In genomic region chr3:185339945-185340344, GRCh38 we compare ENCODE assay signal across 22 cellular contexts. TPM values are rescaled to one million over a fixed set of nuclear protein-coding genes. Genes with fewer than 3 reads are reported as not detected.
DNase-seq lines count a peak whose midpoint lies in the region; ATAC-seq, FAIRE-seq and TF ChIP-seq lines count a peak whose summit lies in the region.
"Had no signal": no experiment of that assay in that cellular context is flagged by ENCODE, and none has a peak within 500 bp of the region (broad histone marks: within the 10 kb centered on the region; RNA-seq: fewer than 3 reads in every experiment).

No MANE protein-coding gene starts in this region.

- no peaks in the 10 kb centered on the region for H3K9me3 ChIP-seq in HepG2 (ENCODE audit: low read length)
- H3K9me3 ChIP-seq in right lobe of liver = no peaks in the 10 kb centered on the region
- no peaks in the 10 kb centered on the region for H3K9me3 ChIP-seq in IMR-90 (ENCODE audit: control insufficient read depth, insufficient read depth, low read length)
- no peaks in the 10 kb centered on the region for H3K9me3 ChIP-seq in K562 (replicated peaks; ENCODE audit: control insufficient read depth, insufficient read depth, low read depth, low read length)
- H3K9me3 ChIP-seq: BE2C, BLaER1 had no signal

- CTCF ChIA-PET in HepG2 (lab: Yijun Ruan, JAX; ENCODE audit: low intra/inter-chr PET ratio, low total read pairs) = no interaction called here
- CTCF ChIA-PET in IMR-90 (lab: Yijun Ruan, JAX) = no interaction called here
- CTCF ChIA-PET in K562 (lab: Yijun Ruan, JAX; ENCODE audit: low intra/inter-chr PET ratio) = no interaction called here

- dilution Hi-C loops in IMR-90 (cut with HindIII; ENCODE audit: low sequenced_read_pairs, unreplicated experiment) = no loop called here

- POLR2A ChIA-PET in HepG2 (lab: Yijun Ruan, JAX) (no interaction called here), IMR-90 (lab: Charles Lee; ENCODE audit: unreplicated experiment) (no interaction called here), K562 (lab: Yijun Ruan, JAX) (no interaction called here)

- in situ Hi-C loops in HepG2 (cut with HindIII; ENCODE audit: extremely low pct_ligation_motif_present, low pct_unique_long_range_greater_than_20kb) (no loop called here), IMR-90 (cut with MboI; ENCODE audit: low sequenced_read_pairs) (no loop called here), K562 (cut with MboI) (no loop called here)

- FAIRE-seq in HepG2 (lab: Jason Lieb, UNC) = no peak
- FAIRE-seq in K562 (lab: Jason Lieb, UNC) = no peak
- FAIRE-seq: D721Med, G401.6, GM12891, GM18507 had no signal

- no TSS peak for BruUV-seq in HepG2 (replicated peaks; lab: Mats Ljungman, UMichigan)
- no TSS peak for BruUV-seq in IMR-90 (replicated peaks; lab: Mats Ljungman, UMichigan)
- no TSS peak for BruUV-seq in K562 (replicated peaks; lab: Mats Ljungman, UMichigan)

- no peak overlapping the region for H4K8ac ChIP-seq in IMR-90 (ENCODE audit: low read depth in 2 of 2, low read length in 2 of 2)

- DNase-seq in HepG2 (ENCODE audit: low spot score) (no peak), right lobe of liver (no peak), IMR-90 (no peak), K562 (ENCODE audit: extremely low read depth in 1 of 4, low spot score in 3 of 4) (no peak), coronary artery (ENCODE audit: low spot score) (no peak)
- DNase-seq: ACHN; BE2C; C1 segment of cervical spinal cord; CD4-positive, alpha-beta memory T cell; CD4-positive, CD25-positive, alpha-beta regulatory T cell; CD8-positive, alpha-beta memory T cell; COR-L47; DMS79 treated with DMSO at 0.1 percent for 48 hours; GF-D8 had no signal

- H4K20me1 ChIP-seq in HepG2 (ENCODE audit: insufficient read depth, low read length) = no peaks in the 10 kb centered on the region; the same call in 1 of the 2 replicates
- no peaks in the 10 kb centered on the region for H4K20me1 ChIP-seq in IMR-90 (ENCODE audit: insufficient read depth, low read length)
- H4K20me1 ChIP-seq in K562 (replicated peaks; ENCODE audit: control insufficient read depth, insufficient read depth, low read length) = no peaks in the 10 kb centered on the region
- H4K20me1 ChIP-seq: BLaER1 had no signal

- H3K27ac ChIP-seq in HepG2 (ENCODE audit: extremely low read length, insufficient read depth, low read length) (no peak overlapping the region), right lobe of liver (no peak overlapping the region), IMR-90 (ENCODE audit: insufficient read depth, low read length) (no peak overlapping the region), K562 (ENCODE audit: extremely low read depth, low read depth, low read length) (no peak overlapping the region), coronary artery (no peak overlapping the region)
- H3K27ac ChIP-seq: 22Rv1, BLaER1 had no signal

- H2AK5ac ChIP-seq in IMR-90 (ENCODE audit: low read depth, low read length) = no peak overlapping the region

- H3K9ac ChIP-seq in HepG2 (ENCODE audit: insufficient read depth, low read depth, low read length) = no peak overlapping the region
- no peak overlapping the region for H3K9ac ChIP-seq in IMR-90 (ENCODE audit: low read depth, low read length)
- H3K9ac ChIP-seq in K562 (ENCODE audit: insufficient read depth in 1 of 2, low read depth in 2 of 2, low read length in 2 of 2) = no peak overlapping the region
- H3K9ac ChIP-seq: BLaER1 had no signal

- H2BK15ac ChIP-seq in IMR-90 (ENCODE audit: low read depth, low read length) = no peak overlapping the region

- no peak overlapping the region for H4K5ac ChIP-seq in IMR-90 (ENCODE audit: low read depth, low read length)

- TF ChIP-seq RAD21 in HepG2 (CRISPR knock-in tag; IDR thresholded peaks at IDR 0.05) (no peak), IMR-90 (IDR thresholded peaks at IDR 0.05; ENCODE audit: low read length) (no peak), K562 (CRISPR knock-in tag; conservative IDR thresholded peaks at IDR 0.05 in 1 of 2, IDR thresholded peaks at IDR 0.05 in 1 of 2) (no peak)

- 95% methylated on average over 2 of the region's 2 CpGs for WGBS in HepG2 (ENCODE audit: low lambda C conversion rate)
- WGBS in right lobe of liver (ENCODE audit: insufficient coverage, low coverage, low lambda C conversion rate, missing lambda C conversion rate) = 89% methylated on average over 2 of the region's 2 CpGs
- 80% methylated on average over 1 of the region's 2 CpGs; no CpG with 5 or more reads in 1 of the 2 experiments for WGBS in IMR-90 (ENCODE audit: extremely low coverage in 2 of 2, insufficient read length in 1 of 2), 2 experiments
- 15% methylated on average over 2 of the region's 2 CpGs for WGBS in K562 (ENCODE audit: insufficient coverage, low coverage, missing lambda C conversion rate)

- H2BK5ac ChIP-seq in IMR-90 (ENCODE audit: low read depth, low read length, poor library complexity, severe bottlenecking) = no peak overlapping the region

- no peak overlapping the region for H3K18ac ChIP-seq in IMR-90 (ENCODE audit: low read depth, low read length)

- H2AFZ ChIP-seq in HepG2 (ENCODE audit: low read length) (no peak overlapping the region), IMR-90 (replicated peaks; ENCODE audit: low read length, poor library complexity) (no peak overlapping the region), K562 (ENCODE audit: low read depth, low read length) (no peak overlapping the region)

- no peak overlapping the region for H3K4me3 ChIP-seq in HepG2 (replicated peaks in 1 of 3; ENCODE audit: insufficient read depth in 1 of 3, low read depth in 2 of 3, low read length in 3 of 3)
- no peak overlapping the region for H3K4me3 ChIP-seq in right lobe of liver
- no peak overlapping the region for H3K4me3 ChIP-seq in IMR-90 (ENCODE audit: insufficient read depth, low read depth, low read length)
- no peak overlapping the region for H3K4me3 ChIP-seq in K562
- H3K4me3 ChIP-seq in coronary artery = no peak overlapping the region
- H3K4me3 ChIP-seq: BLaER1 had no signal

- H3K4me2 ChIP-seq in HepG2 (ENCODE audit: low read depth, low read length) = no peak overlapping the region
- H3K4me2 ChIP-seq in IMR-90 (ENCODE audit: low read depth, low read length) = no peak overlapping the region
- no peak overlapping the region for H3K4me2 ChIP-seq in K562 (ENCODE audit: insufficient read depth, low read length)
- H3K4me2 ChIP-seq: BLaER1 had no signal

- TF ChIP-seq EP300 in HepG2 (IDR thresholded peaks at IDR 0.05; ENCODE audit: low read depth in 2 of 2, low read length in 2 of 2) (no peak), HepG2 (CRISPR knock-in tag; IDR thresholded peaks at IDR 0.05; ENCODE audit: borderline replicate concordance) (no peak), K562 (IDR thresholded peaks at IDR 0.05; ENCODE audit: low read length) (no peak)

- H3K14ac ChIP-seq in IMR-90 (replicated peaks; ENCODE audit: low read depth, low read length) = no peak overlapping the region

- no peak overlapping the region for H2BK20ac ChIP-seq in IMR-90 (ENCODE audit: low read depth, low read length)

- H3K36me3 ChIP-seq in HepG2 (replicated peaks in 1 of 2; ENCODE audit: control insufficient read depth in 1 of 2, insufficient read depth in 2 of 2, low read length in 2 of 2) (peaks cover 1 to 8% of the 10 kb centered on the region in 2 experiments; a peak in 3 of 5 replicates), right lobe of liver (peaks cover 0 to 4% (median 0%) of the 10 kb centered on the region in 4 donors), IMR-90 (ENCODE audit: control insufficient read depth, insufficient read depth, low read length) (no peaks in the 10 kb centered on the region), K562 (ENCODE audit: control insufficient read depth, insufficient read depth, low read length) (no peaks in the 10 kb centered on the region)
- H3K36me3 ChIP-seq: BE2C, BLaER1 had no signal

- H3K23ac ChIP-seq in IMR-90 (ENCODE audit: low read depth, low read length) = no peak overlapping the region

- H3K27me3 ChIP-seq in HepG2 (ENCODE audit: control insufficient read depth in 1 of 2, insufficient read depth in 2 of 2, low read length in 2 of 2) (no peaks in the 10 kb centered on the region), right lobe of liver (no peaks in the 10 kb centered on the region), IMR-90 (ENCODE audit: control insufficient read depth, insufficient read depth, low read length) (no peaks in the 10 kb centered on the region), K562 (ENCODE audit: control insufficient read depth in 2 of 2, insufficient read depth in 2 of 2, low read length in 2 of 2) (no peaks in the 10 kb centered on the region)
- H3K27me3 ChIP-seq: BE2C, BLaER1 had no signal

- no peaks in the 10 kb centered on the region for H3K9me1 ChIP-seq in IMR-90 (ENCODE audit: insufficient read depth, low read length)
- no peaks in the 10 kb centered on the region for H3K9me1 ChIP-seq in K562 (ENCODE audit: control insufficient read depth, insufficient read depth, low read length)

- TF ChIP-seq POLR2A in HepG2 (IDR thresholded peaks at IDR 0.05; ENCODE audit: insufficient read depth in 1 of 2, low read depth in 2 of 2, low read length in 2 of 2) (no peak), right lobe of liver (IDR thresholded peaks at IDR 0.05) (no peak), IMR-90 (IDR thresholded peaks at IDR 0.05; ENCODE audit: low read depth, low read length) (no peak), K562 (conservative IDR thresholded peaks at IDR 0.05) (no peak)

- no peak overlapping the region for H2BK120ac ChIP-seq in IMR-90 (ENCODE audit: low read depth, low read length)

- ATAC-seq in HepG2 (no peak), right lobe of liver (no peak), IMR-90 (ENCODE audit: low read depth) (no peak), K562 (no peak), HG03175 (IDR thresholded peaks at IDR 0.05; ENCODE audit: unreplicated experiment) (no peak), HG03520 (IDR thresholded peaks at IDR 0.05; ENCODE audit: unreplicated experiment) (no peak)

- no peaks in the 10 kb centered on the region for H3K79me1 ChIP-seq in IMR-90 (ENCODE audit: low read depth in 1 of 2, low read length in 2 of 2)

- H3K79me2 ChIP-seq in HepG2 (ENCODE audit: insufficient read depth, low read length) (peaks cover 61% of the 10 kb centered on the region), K562 (ENCODE audit: control insufficient read depth, insufficient read depth, low read length) (no peaks in the 10 kb centered on the region)

- peaks cover 36% of the 10 kb centered on the region for H3K4me1 ChIP-seq in HepG2 (ENCODE audit: insufficient read depth, low read length)
- peaks cover 0 to 13% (median 2%) of the 10 kb centered on the region in 4 donors for H3K4me1 ChIP-seq in right lobe of liver
- H3K4me1 ChIP-seq in IMR-90 (ENCODE audit: control insufficient read depth, insufficient read depth, low read length) = no peaks in the 10 kb centered on the region
- H3K4me1 ChIP-seq in K562 (replicated peaks in 1 of 2; ENCODE audit: control insufficient read depth in 2 of 2, insufficient read depth in 2 of 2, low read length in 2 of 2) = peaks cover 0 to 13% of the 10 kb centered on the region in 2 experiments; a peak in 3 of 5 replicates
- H3K4me1 ChIP-seq: BE2C, BLaER1 had no signal

- H3K4ac ChIP-seq in IMR-90 (ENCODE audit: low read depth, low read length) = no peak overlapping the region

- no peak overlapping the region for H4K91ac ChIP-seq in IMR-90 (ENCODE audit: insufficient read depth, low read depth, low read length)

- intact Hi-C loops in HepG2 (cut with micrococcal nuclease; ENCODE audit: unreplicated experiment) (no loop called here), right lobe of liver (cut with DNase I) (no loop called here), IMR-90 (cut with micrococcal nuclease) (no loop called here), K562 (cut with micrococcal nuclease) (no loop called here)

- no peak overlapping the region for H3K56ac ChIP-seq in IMR-90 (ENCODE audit: extremely low read depth, insufficient read depth, low read length)

- H2AK9ac ChIP-seq in IMR-90 (replicated peaks; ENCODE audit: low read depth, low read length, poor library complexity) = no peak overlapping the region

- TF ChIP-seq CTCF in HepG2 (CRISPR knock-in tag; IDR thresholded peaks at IDR 0.05) = no peak
- TF ChIP-seq CTCF in right lobe of liver (IDR thresholded peaks at IDR 0.05) = no peak
- no peak for TF ChIP-seq CTCF in IMR-90 (conservative IDR thresholded peaks at IDR 0.05; ENCODE audit: low read depth, low read length)
- TF ChIP-seq CTCF in K562 (IDR thresholded peaks at IDR 0.05 in 2 of 3, conservative IDR thresholded peaks at IDR 0.05 in 1 of 3; ENCODE audit: insufficient read depth in 2 of 3, low read depth in 1 of 3, low read length in 3 of 3) = no peak
- no peak for TF ChIP-seq CTCF in coronary artery (IDR thresholded peaks at IDR 0.05)

RNA-seq across cellular contexts. Expression of gene MAP3K13, which starts 23.0 kb away (rescaled TPM):
- total RNA-seq in HepG2 (2016; rRNA removed; fragmentation: Illumina TruSeq; extraction: Trizol) (26.5 and 34.2 TPM in 2 replicates), right lobe of liver (10 to 100 TPM; 14.1 to 30.9 (median 24.1) TPM), IMR-90 (2012; rRNA removed) (17.6 and 19.2 TPM in 2 replicates), K562 (2014; rRNA removed) (not detected in 2 replicates), K562 (2014; rRNA removed; fragmentation: Illumina TruSeq; extraction: Trizol) (0.03 and 0.15 TPM in 2 replicates), K562 (2015; rRNA removed; fragmentation: Illumina TruSeq; extraction: Trizol) (0.04 TPM in 1 of 2 replicates, not detected in the other), K562 (2021) (0.20 and 0.98 TPM in 2 replicates)
- total RNA-seq in HepG2 (2016; cell fraction: cytosol; rRNA removed; fragmentation: Illumina TruSeq; extraction: Trizol; ENCODE audit: low read depth) = 33.5 and 33.9 TPM in 2 replicates
- total RNA-seq in HepG2 (2016; cell fraction: insoluble cytoplasmic fraction; rRNA removed; fragmentation: Illumina TruSeq; extraction: Trizol) = 26.2 and 31.9 TPM in 2 replicates
- total RNA-seq in HepG2 (2016; cell fraction: membrane; rRNA removed; fragmentation: Illumina TruSeq; extraction: Trizol) = 41.7 and 52.0 TPM in 2 replicates
- 33.1 and 33.6 TPM in 2 replicates for total RNA-seq in HepG2 (2016; cell fraction: nucleus; rRNA removed; fragmentation: Illumina TruSeq; extraction: Trizol)
- polyA plus RNA-seq in HepG2 (2011; rRNA removed) (17.3 and 24.2 TPM in 2 replicates), IMR-90 (2012; rRNA removed) (8.6 and 9.9 TPM in 2 replicates), K562 (2011; rRNA removed) (0.14 and 0.32 TPM in 2 replicates), K562 (2014; fragmentation: Illumina TruSeq; extraction: Trizol) (0.13 TPM in 1 of 2 replicates, not detected in the other), K562 (2014; fragmentation: Nextera tagmentation; extraction: Ambion mirVana) (under 1 TPM; 0.13 to 0.20 TPM), K562 (2014; rRNA removed) (not detected in 2 replicates)
- 7.7 and 13.0 TPM in 2 replicates for polyA plus RNA-seq in HepG2 (2011; cell fraction: cytosol; rRNA removed)
- 8.4 TPM in 2 replicates for polyA plus RNA-seq in HepG2 (2011; cell fraction: nucleus; rRNA removed)
- polyA plus RNA-seq in HepG2 (2012) = 20.7 and 28.8 TPM in 2 replicates
- polyA plus RNA-seq in HepG2 (2016; cell fraction: cytosol; fragmentation: Illumina TruSeq; extraction: Trizol; ENCODE audit: low read depth) = 34.1 and 37.0 TPM in 2 replicates
- polyA plus RNA-seq in HepG2 (2016; cell fraction: insoluble cytoplasmic fraction; fragmentation: Illumina TruSeq; extraction: Trizol; ENCODE audit: low read depth) = 31.2 and 35.6 TPM in 2 replicates
- polyA plus RNA-seq in HepG2 (2016; cell fraction: membrane; fragmentation: Illumina TruSeq; extraction: Trizol; ENCODE audit: low read depth) = 56.8 and 60.9 TPM in 2 replicates
- polyA plus RNA-seq in HepG2 (2016; cell fraction: nucleus; fragmentation: Illumina TruSeq; extraction: Trizol; ENCODE audit: insufficient read depth, low read depth) = 16.2 and 16.6 TPM in 2 replicates
- 5.4 and 22.7 TPM in 2 replicates for polyA minus RNA-seq in HepG2 (2011; rRNA and poly(A)+ RNA removed; ENCODE audit: low replicate concordance)
- polyA minus RNA-seq in HepG2 (2011; cell fraction: cytosol; rRNA and poly(A)+ RNA removed) = 8.8 and 9.8 TPM in 2 replicates
- 59.9 and 62.8 TPM in 2 replicates for polyA minus RNA-seq in HepG2 (2011; cell fraction: nucleus; rRNA and poly(A)+ RNA removed)
- 2.5 and 2.8 TPM in 2 replicates for polyA plus RNA-seq in IMR-90 (2012; cell fraction: cytosol; rRNA removed)
- 1.3 and 5.4 TPM in 2 replicates for polyA plus RNA-seq in IMR-90 (2012; cell fraction: nucleus; rRNA removed; ENCODE audit: low replicate concordance)
- total RNA-seq in K562 (2011; cell fraction: chromatin; rRNA removed; ENCODE audit: low replicate concordance) = 1.4 and 2.4 TPM in 2 replicates
- 0.33 and 0.53 TPM in 2 replicates for total RNA-seq in K562 (2011; cell fraction: nucleolus; rRNA removed)
- total RNA-seq in K562 (2011; cell fraction: nucleoplasm; rRNA removed) = 0.44 and 0.92 TPM in 2 replicates
- polyA plus RNA-seq in K562 (2011; cell fraction: cytosol; rRNA removed) = 0.06 and 0.40 TPM in 2 replicates
- 0.09 and 0.48 TPM in 2 replicates for polyA plus RNA-seq in K562 (2011; cell fraction: nucleus; rRNA removed)
- 0.25 and 0.69 TPM in 2 replicates for polyA plus RNA-seq in K562 (2012)
- 5.0 and 5.3 TPM in 2 replicates for polyA minus RNA-seq in K562 (2011; rRNA and poly(A)+ RNA removed)
- polyA minus RNA-seq in K562 (2011; cell fraction: cytosol; rRNA and poly(A)+ RNA removed) = 0.91 and 1.3 TPM in 2 replicates
- polyA minus RNA-seq in K562 (2011; cell fraction: nucleus; rRNA and poly(A)+ RNA removed) = 0.67 and 0.78 TPM in 2 replicates

Comparison
In these comparisons a context has a peak if more than half of its experiments do, and no peak if none do; other contexts are left out.
1. Of the 241 proteins assayed by ChIP-seq in both HepG2 and K562: peak only in HepG2: MAFF; only in K562: none; in both: none; in neither: 239; mixed calls (peak in some experiments, not most) for 1.